24 cellular contexts compared by ENCODE assay signal in the genomic region with DNA sequence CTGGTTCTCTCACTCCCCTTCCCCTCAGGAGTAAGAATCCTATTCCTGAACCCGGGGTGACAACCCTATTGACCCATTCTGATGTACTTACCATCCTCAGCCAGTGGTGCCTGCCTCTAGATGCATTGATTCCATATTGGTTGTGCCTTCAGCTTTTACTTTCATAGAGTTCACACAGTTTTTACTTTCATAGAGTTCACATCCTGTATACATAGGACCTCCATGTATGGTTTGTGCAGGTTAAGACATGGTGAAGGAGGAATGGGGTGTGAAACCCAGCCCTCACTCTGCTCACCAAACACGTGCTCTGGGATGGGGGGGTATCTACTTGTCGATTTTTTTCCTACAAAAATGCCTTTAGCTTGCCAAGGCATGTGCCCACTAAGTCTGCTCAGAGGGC.
DNase-seq lines count a peak whose midpoint lies in the region; ATAC-seq, FAIRE-seq and TF ChIP-seq lines count a peak whose summit lies in the region.
"Had no signal": no experiment of that assay in that cellular context is flagged by ENCODE, and none has a peak within 500 bp of the region (broad histone marks: within the 10 kb centered on the region; RNA-seq: fewer than 3 reads in every experiment).

No MANE protein-coding gene starts in this region.

- no peak for DNase-seq in bronchial epithelial cell (ENCODE audit: low read depth)
- DNase-seq in upper lobe of left lung, result no peak
- DNase-seq in AG20443 (ENCODE audit: low spot score), result no peak
- DNase-seq in activated CD8-positive, alpha-beta T cell treated with anti-CD3 and anti-CD28 coated beads, Interleukin-2, amount 10 ng/mL, durations not matched to agents 7 days and 5 days, result no peak
- no peak for DNase-seq in ureter (ENCODE audit: low spot score)
- DNase-seq: BE2C; CD4-positive, CD25-positive, alpha-beta regulatory T cell; COR-L47; DMS 273 treated with DMSO at 0.1 percent for 48 hours; DND-41; GM23248; NCI-H1417 treated with DMSO at 0.1 percent for 48 hours; NCI-H187 treated with DMSO at 0.1 percent for 48 hours; NCI-H226; RPMI8226; SHP77 treated with DMSO at 0.1 percent for 48 hours; T-cell had no signal

- no peaks in the 10 kb centered on the region for H3K36me3 Mint-ChIP-seq in activated CD8-positive, alpha-beta T cell treated with anti-CD3 and anti-CD28 coated beads, Interleukin-2, amount 10 ng/mL, durations not matched to agents 7 days and 5 days (ENCODE audit: low read depth)
- H3K36me3 Mint-ChIP-seq: CD4-positive, CD25-positive, alpha-beta regulatory T cell; T-cell had no signal

- no peaks in the 10 kb centered on the region for H3K9me3 Mint-ChIP-seq in activated CD8-positive, alpha-beta T cell treated with anti-CD3 and anti-CD28 coated beads, Interleukin-2, amount 10 ng/mL, durations not matched to agents 7 days and 5 days (ENCODE audit: insufficient read depth)
- H3K9me3 Mint-ChIP-seq: CD4-positive, CD25-positive, alpha-beta regulatory T cell; T-cell had no signal

- CTCF ChIA-PET in activated CD8-positive, alpha-beta T cell treated with anti-CD3 and anti-CD28 coated beads, Interleukin-2, amount 10 ng/mL, durations not matched to agents 7 days and 5 days (lab: Charles Lee), result interaction anchor here (0.8 to 1.7 kb wide), 4 partner anchors 12 to 408 kb away, joined by 3 to 4 read pairs (median 3); no protein-coding TSS in a partner anchor

- no peaks in the 10 kb centered on the region for H3K4me1 ChIP-seq in upper lobe of left lung
- H3K4me1 ChIP-seq: BE2C, HAP-1 had no signal

- POLR2A ChIA-PET in activated CD8-positive, alpha-beta T cell treated with anti-CD3 and anti-CD28 coated beads, Interleukin-2, amount 10 ng/mL, durations not matched to agents 7 days and 5 days (lab: Charles Lee), result interaction anchor here (0.6 kb wide), 1 partner anchor 55 kb away, joined by 4 read pairs; no protein-coding TSS in a partner anchor

- TF ChIP-seq EP300 in upper lobe of left lung (IDR thresholded peaks at IDR 0.05), result no peak

- ATAC-seq in GM18498 (IDR thresholded peaks at IDR 0.05; ENCODE audit: unreplicated experiment) (peak; percentile 68), GM21515 (IDR thresholded peaks at IDR 0.05; ENCODE audit: unreplicated experiment) (peak; percentile 42), HG03025 (IDR thresholded peaks at IDR 0.05; ENCODE audit: low FRiP score, unreplicated experiment) (peak; percentile 56), upper lobe of left lung (ENCODE audit: low FRiP score in 2 of 2) (no peak)
- ATAC-seq in activated CD8-positive, alpha-beta T cell treated with anti-CD3 and anti-CD28 coated beads, Interleukin-2, amount 10 ng/mL, durations not matched to agents 7 days and 5 days, result no peak
- ATAC-seq: SK-N-SH treated with all-trans-retinoic acid at 6 μM for 48 hours, T-cell had no signal

- no peaks in the 10 kb centered on the region for H3K36me3 ChIP-seq in bronchial epithelial cell (ENCODE audit: control insufficient read depth, insufficient read depth, low read length)
- H3K36me3 ChIP-seq in upper lobe of left lung, result no peaks in the 10 kb centered on the region
- H3K36me3 ChIP-seq: BE2C, HAP-1 had no signal

- H3K27ac Mint-ChIP-seq in activated CD8-positive, alpha-beta T cell treated with anti-CD3 and anti-CD28 coated beads, Interleukin-2, amount 10 ng/mL, durations not matched to agents 7 days and 5 days, result no peak overlapping the region
- H3K27ac Mint-ChIP-seq: T-cell had no signal

- H3K4me3 Mint-ChIP-seq in activated CD8-positive, alpha-beta T cell treated with anti-CD3 and anti-CD28 coated beads, Interleukin-2, amount 10 ng/mL, durations not matched to agents 7 days and 5 days, result no peak overlapping the region
- H3K4me3 Mint-ChIP-seq: CD4-positive, CD25-positive, alpha-beta regulatory T cell; T-cell had no signal

- TF ChIP-seq POLR2A in upper lobe of left lung (IDR thresholded peaks at IDR 0.05), result no peak

- TF ChIP-seq CTCF in bronchial epithelial cell (IDR thresholded peaks at IDR 0.05; ENCODE audit: insufficient read depth, low read length, severe bottlenecking), result no peak
- TF ChIP-seq CTCF in upper lobe of left lung (IDR thresholded peaks at IDR 0.05), result no peak

- H3K27ac ChIP-seq in upper lobe of left lung, result no peak overlapping the region
- H3K27ac ChIP-seq: GM23248, HL-60, KMS-11 had no signal

- no peaks in the 10 kb centered on the region for H3K4me1 Mint-ChIP-seq in activated CD8-positive, alpha-beta T cell treated with anti-CD3 and anti-CD28 coated beads, Interleukin-2, amount 10 ng/mL, durations not matched to agents 7 days and 5 days (ENCODE audit: low read depth)
- H3K4me1 Mint-ChIP-seq: CD4-positive, CD25-positive, alpha-beta regulatory T cell; T-cell had no signal

- no peaks in the 10 kb centered on the region for H3K27me3 ChIP-seq in bronchial epithelial cell (ENCODE audit: control insufficient read depth, insufficient read depth, low read length)
- H3K27me3 ChIP-seq in upper lobe of left lung, result no peaks in the 10 kb centered on the region

- WGBS in upper lobe of left lung, 2 donors, result 58 to 65% methylated on average over 3 of the region's 3 CpGs

- no peaks in the 10 kb centered on the region for H3K9me3 ChIP-seq in upper lobe of left lung
- H3K9me3 ChIP-seq: BE2C, HAP-1 had no signal

- H3K4me3 ChIP-seq in bronchial epithelial cell (ENCODE audit: low read depth, low read length), result no peak overlapping the region
- no peak overlapping the region for H3K4me3 ChIP-seq in upper lobe of left lung
- H3K4me3 ChIP-seq: GM23248, HAP-1 had no signal

- peaks cover 3% of the 10 kb centered on the region for H3K27me3 Mint-ChIP-seq in activated CD8-positive, alpha-beta T cell treated with anti-CD3 and anti-CD28 coated beads, Interleukin-2, amount 10 ng/mL, durations not matched to agents 7 days and 5 days (ENCODE audit: low read depth)

- peak; percentile 80 for FAIRE-seq in bronchial epithelial cell (lab: Jason Lieb, UNC)

Comparison
In these comparisons a context has a peak if more than half of its experiments do, and no peak if none do; other contexts are left out.
1. ATAC-seq: peak in GM18498 (single experiment), GM21515 (single experiment) and HG03025 (single experiment); none in upper lobe of left lung (0 of 2) and activated CD8-positive, alpha-beta T cell treated with anti-CD3 and anti-CD28 coated beads, Interleukin-2, amount 10 ng/mL, durations not matched to agents 7 days and 5 days (single experiment).